In the genomic region with DNA sequence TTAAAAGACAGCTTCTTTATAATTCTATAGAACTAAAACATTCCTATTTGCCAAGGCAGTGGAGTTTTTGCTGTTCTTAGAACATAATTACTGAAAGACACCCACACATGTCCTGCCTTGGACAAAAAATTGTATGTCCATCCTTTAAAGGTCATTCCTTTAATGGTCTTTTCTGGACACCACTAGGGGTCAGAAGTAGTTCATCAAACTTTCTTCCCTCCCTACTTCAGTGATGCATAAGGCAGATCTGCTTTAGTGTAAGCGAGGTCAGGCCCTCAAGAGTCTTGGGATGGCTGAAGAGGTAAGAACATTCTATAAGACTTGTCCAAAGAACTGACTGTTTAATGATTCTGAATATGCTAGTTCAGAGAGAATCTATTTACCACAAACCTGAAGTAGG, we compare ENCODE assay signal across 8 cellular contexts. TPM values are rescaled to one million over a fixed set of nuclear protein-coding genes. Genes with fewer than 3 reads are reported as not detected.
DNase-seq lines count a peak whose midpoint lies in the region; ATAC-seq and TF ChIP-seq lines count a peak whose summit lies in the region.

No MANE protein-coding gene starts in this region.

- 15 to 19% methylated on average over 1 of the region's 1 CpG for WGBS in body of pancreas, 2 donors
- no CpG with 5 or more reads among the region's 1 CpG for WGBS in mesendoderm (ENCODE audit: extremely low coverage, insufficient coverage, low lambda C conversion rate)

- no peaks in the 10 kb centered on the region for H3K9me3 Mint-ChIP-seq in activated CD8-positive, alpha-beta memory T cell treated with anti-CD3 and anti-CD28 coated beads, Interleukin-2, amount 10 ng/mL, durations not matched to agents 7 days and 5 days (ENCODE audit: low read depth)

- DNase-seq in DMS114 treated with DMSO at 0.1 percent for 48 hours (lab: John Stamatoyannopoulos, UW; ENCODE audit: unreplicated experiment) (peak; percentile 0), LNCaP clone FGC (ENCODE audit: low read depth) (peak; percentile 43), body of pancreas (no peak), mesendoderm (peak; percentile 87), middle frontal gyrus (ENCODE audit: extremely low spot score, low spot score) (no peak)
- no peak for DNase-seq in activated CD8-positive, alpha-beta memory T cell treated with anti-CD3 and anti-CD28 coated beads, Interleukin-2, amount 10 ng/mL, durations not matched to agents 7 days and 5 days

- no peak overlapping the region for H3K4ac ChIP-seq in mesendoderm (ENCODE audit: low read depth, low read length)

- CTCF ChIA-PET in activated CD8-positive, alpha-beta memory T cell treated with anti-CD3 and anti-CD28 coated beads, Interleukin-2, amount 10 ng/mL, durations not matched to agents 7 days and 5 days (lab: Charles Lee), result no interaction called here

- H2BK120ac ChIP-seq in mesendoderm (ENCODE audit: low read depth, low read length), result no peak overlapping the region

- no peak overlapping the region for H3K9ac ChIP-seq in mesendoderm (ENCODE audit: low read length)

- no peaks in the 10 kb centered on the region for H3K79me2 ChIP-seq in mesendoderm (ENCODE audit: control insufficient read depth, insufficient read depth, low read length)

- peak; percentile 60 for ATAC-seq in GM19452 (IDR thresholded peaks at IDR 0.05; ENCODE audit: unreplicated experiment)
- ATAC-seq in body of pancreas, result no peak
- no peak for ATAC-seq in activated CD8-positive, alpha-beta memory T cell treated with anti-CD3 and anti-CD28 coated beads, Interleukin-2, amount 10 ng/mL, durations not matched to agents 7 days and 5 days
- ATAC-seq in GM21576 (IDR thresholded peaks at IDR 0.05; ENCODE audit: unreplicated experiment), result no peak

- H3K18ac ChIP-seq in mesendoderm (ENCODE audit: low read length), result no peak overlapping the region

- H2BK15ac ChIP-seq in mesendoderm (replicated peaks; ENCODE audit: low read depth), result no peak overlapping the region

- H3K23ac ChIP-seq in mesendoderm (ENCODE audit: low read length), result no peak overlapping the region

- H3K36me3 Mint-ChIP-seq in activated CD8-positive, alpha-beta memory T cell treated with anti-CD3 and anti-CD28 coated beads, Interleukin-2, amount 10 ng/mL, durations not matched to agents 7 days and 5 days, result no peaks in the 10 kb centered on the region

- no peak overlapping the region for H4K8ac ChIP-seq in mesendoderm (ENCODE audit: low read depth, low read length)

- no peak overlapping the region for H3K4me3 Mint-ChIP-seq in activated CD8-positive, alpha-beta memory T cell treated with anti-CD3 and anti-CD28 coated beads, Interleukin-2, amount 10 ng/mL, durations not matched to agents 7 days and 5 days

- no peak overlapping the region for H2AK5ac ChIP-seq in mesendoderm (ENCODE audit: low read length)

- H3K27ac ChIP-seq in body of pancreas (no peak overlapping the region), mesendoderm (ENCODE audit: low read depth, low read length) (no peak overlapping the region)

- TF ChIP-seq CTCF in LNCaP clone FGC (IDR thresholded peaks at IDR 0.05; ENCODE audit: control insufficient read depth, extremely low read depth, insufficient read depth) (peak; percentile 75), body of pancreas (IDR thresholded peaks at IDR 0.05) (peak in 4 of 7 experiments; percentile 26 to 40 (median 34))

- H3K4me2 ChIP-seq in mesendoderm (ENCODE audit: low read length), result no peak overlapping the region

- H3K27me3 Mint-ChIP-seq in activated CD8-positive, alpha-beta memory T cell treated with anti-CD3 and anti-CD28 coated beads, Interleukin-2, amount 10 ng/mL, durations not matched to agents 7 days and 5 days, result no peaks in the 10 kb centered on the region

- no peaks in the 10 kb centered on the region for H3K79me1 ChIP-seq in mesendoderm (ENCODE audit: low read length)

- H3K56ac ChIP-seq in mesendoderm (ENCODE audit: low read length), result no peak overlapping the region

- no peak for TF ChIP-seq POLR2A in body of pancreas (IDR thresholded peaks at IDR 0.05)

- H3K4me1 ChIP-seq in body of pancreas (no peaks in the 10 kb centered on the region), mesendoderm (ENCODE audit: control insufficient read depth, low read depth, low read length) (no peaks in the 10 kb centered on the region)

- H3K36me3 ChIP-seq in body of pancreas (replicated peaks in 1 of 2; ENCODE audit: insufficient read depth in 1 of 2, low read depth in 2 of 2) (no peaks in the 10 kb centered on the region), mesendoderm (ENCODE audit: control insufficient read depth, insufficient read depth, low read length) (no peaks in the 10 kb centered on the region)

- no peak overlapping the region for H4K5ac ChIP-seq in mesendoderm (ENCODE audit: low read length)

- H3K4me3 ChIP-seq in LNCaP clone FGC (ENCODE audit: low read depth, low read length), result no peak overlapping the region
- H3K4me3 ChIP-seq in body of pancreas, result no peak overlapping the region
- no peak overlapping the region for H3K4me3 ChIP-seq in mesendoderm (ENCODE audit: low read length)

- no peaks in the 10 kb centered on the region for H3K4me1 Mint-ChIP-seq in activated CD8-positive, alpha-beta memory T cell treated with anti-CD3 and anti-CD28 coated beads, Interleukin-2, amount 10 ng/mL, durations not matched to agents 7 days and 5 days

- no peak overlapping the region for H2BK5ac ChIP-seq in mesendoderm (ENCODE audit: low read length)

- no peak overlapping the region for H3K27ac Mint-ChIP-seq in activated CD8-positive, alpha-beta memory T cell treated with anti-CD3 and anti-CD28 coated beads, Interleukin-2, amount 10 ng/mL, durations not matched to agents 7 days and 5 days

- intact Hi-C loops in body of pancreas (cut with DNase I), result no loop called here

- no peaks in the 10 kb centered on the region for H3K9me3 ChIP-seq in body of pancreas

- H3K27me3 ChIP-seq in body of pancreas (no peaks in the 10 kb centered on the region), mesendoderm (ENCODE audit: insufficient read depth, low read length, poor library complexity) (no peaks in the 10 kb centered on the region)

RNA-seq across cellular contexts. Expression of a gene that starts 4.3 kb away (rescaled TPM):
- not detected for total RNA-seq in body of pancreas
- polyA plus RNA-seq in mesendoderm (2013, experiment 1 of 2), result not detected
- polyA plus RNA-seq in mesendoderm (2013, experiment 2 of 2), result not detected
- total RNA-seq in activated CD8-positive, alpha-beta memory T cell treated with anti-CD3 and anti-CD28 coated beads, Interleukin-2, amount 10 ng/mL, durations not matched to agents 7 days and 5 days, result not detected

RNA-seq across cellular contexts. Expression of a gene that starts 22.1 kb away (rescaled TPM):
- 10 to 100 TPM in 1 of 2 donors, not detected in 1; 13.0 TPM for total RNA-seq in body of pancreas
- polyA plus RNA-seq in mesendoderm (2013, experiment 1 of 2), result not detected
- not detected for polyA plus RNA-seq in mesendoderm (2013, experiment 2 of 2)
- total RNA-seq in activated CD8-positive, alpha-beta memory T cell treated with anti-CD3 and anti-CD28 coated beads, Interleukin-2, amount 10 ng/mL, durations not matched to agents 7 days and 5 days, result not detected

RNA-seq across cellular contexts. Expression of a gene that starts 29.5 kb away (rescaled TPM):
- total RNA-seq in body of pancreas, result not detected
- polyA plus RNA-seq in mesendoderm (2013, experiment 1 of 2), result not detected
- polyA plus RNA-seq in mesendoderm (2013, experiment 2 of 2), result not detected
- not detected for total RNA-seq in activated CD8-positive, alpha-beta memory T cell treated with anti-CD3 and anti-CD28 coated beads, Interleukin-2, amount 10 ng/mL, durations not matched to agents 7 days and 5 days

RNA-seq across cellular contexts. Expression of a gene that starts 44.9 kb away (rescaled TPM):
- total RNA-seq in body of pancreas, result not detected
- 0.18 TPM for polyA plus RNA-seq in mesendoderm (2013, experiment 1 of 2)
- 0.06 TPM for polyA plus RNA-seq in mesendoderm (2013, experiment 2 of 2)
- not detected for total RNA-seq in activated CD8-positive, alpha-beta memory T cell treated with anti-CD3 and anti-CD28 coated beads, Interleukin-2, amount 10 ng/mL, durations not matched to agents 7 days and 5 days

RNA-seq across cellular contexts. Expression of a gene that starts 49.8 kb away (rescaled TPM):
- not detected for total RNA-seq in body of pancreas
- polyA plus RNA-seq in mesendoderm (2013, experiment 1 of 2), result 0.21 TPM
- 0.21 TPM for polyA plus RNA-seq in mesendoderm (2013, experiment 2 of 2)
- not detected for total RNA-seq in activated CD8-positive, alpha-beta memory T cell treated with anti-CD3 and anti-CD28 coated beads, Interleukin-2, amount 10 ng/mL, durations not matched to agents 7 days and 5 days

Comparison
In these comparisons a context has a peak if more than half of its experiments do, and no peak if none do; other contexts are left out.
1. DNase-seq: peak in DMS114 treated with DMSO at 0.1 percent for 48 hours (single experiment), LNCaP clone FGC (single experiment) and mesendoderm (single experiment); none in body of pancreas (0 of 4), middle frontal gyrus (single experiment) and activated CD8-positive, alpha-beta memory T cell treated with anti-CD3 and anti-CD28 coated beads, Interleukin-2, amount 10 ng/mL, durations not matched to agents 7 days and 5 days (single experiment).